ENCODE assay signal across 13 cellular contexts in genomic region chr6:46191961-46192360, GRCh38. TPM values are rescaled to one million over a fixed set of nuclear protein-coding genes. Genes with fewer than 3 reads are reported as not detected.
A peak's percentile ranks its signal among the peaks of the same experiment; 100 is the strongest.
DNase-seq lines count a peak whose midpoint lies in the region; TF ChIP-seq lines count a peak whose summit lies in the region.
"Had no signal": no experiment of that assay in that cellular context is flagged by ENCODE, and none has a peak within 500 bp of the region (broad histone marks: within the 10 kb centered on the region; RNA-seq: fewer than 3 reads in every experiment).

No MANE protein-coding gene starts in this region.

- intact Hi-C loops in posterior cingulate gyrus (cut with DNase I), result no loop called here

- no peak overlapping the region for H3K4me3 ChIP-seq in AG10803 (ENCODE audit: low read length)
- H3K4me3 ChIP-seq in MG63, result no peak overlapping the region
- H3K4me3 ChIP-seq in choroid plexus epithelial cell (ENCODE audit: low read depth, low read length), result no peak overlapping the region
- no peak overlapping the region for H3K4me3 ChIP-seq in neural progenitor cell
- H3K4me3 ChIP-seq: BLaER1, ovary had no signal

- no peaks in the 10 kb centered on the region for H3K4me1 ChIP-seq in neural progenitor cell
- H3K4me1 ChIP-seq: BLaER1 had no signal

- TF ChIP-seq CTCF in AG10803 (conservative IDR thresholded peaks at IDR 0.05; ENCODE audit: low read length), result no peak
- TF ChIP-seq CTCF in choroid plexus epithelial cell (conservative IDR thresholded peaks at IDR 0.05; ENCODE audit: low read depth, low read length), result no peak
- no peak for TF ChIP-seq CTCF in neural progenitor cell (IDR thresholded peaks at IDR 0.05)

- no peaks in the 10 kb centered on the region for H3K79me2 ChIP-seq in neural progenitor cell (ENCODE audit: low read depth)

- no peaks in the 10 kb centered on the region for H3F3A ChIP-seq in neural progenitor cell (ENCODE audit: low read depth)

- H3K4me3 Mint-ChIP-seq in neural progenitor cell, result no peak overlapping the region
- H3K4me3 Mint-ChIP-seq: endodermal cell had no signal

- no peak overlapping the region for H2AFZ ChIP-seq in neural progenitor cell (replicated peaks)

- H3K27ac ChIP-seq in neural progenitor cell, result no peak overlapping the region
- H3K27ac ChIP-seq: BLaER1, ovary had no signal

- H3K27me3 Mint-ChIP-seq in neural progenitor cell (ENCODE audit: insufficient read depth, low read depth), result no peaks in the 10 kb centered on the region

- H3K9me3 ChIP-seq in MG63 (no peaks in the 10 kb centered on the region), neural progenitor cell (ENCODE audit: low read depth) (no peaks in the 10 kb centered on the region)
- H3K9me3 ChIP-seq: BLaER1, ovary had no signal

- no peak overlapping the region for H3K27ac Mint-ChIP-seq in neural progenitor cell
- H3K27ac Mint-ChIP-seq: endodermal cell had no signal

- no peaks in the 10 kb centered on the region for H3K4me1 Mint-ChIP-seq in neural progenitor cell

- no peak overlapping the region for H3K4me2 ChIP-seq in neural progenitor cell
- H3K4me2 ChIP-seq: BLaER1 had no signal

- DNase-seq in AG10803 (ENCODE audit: low read depth), result peak; percentile 89
- peak; percentile 2 for DNase-seq in MG63
- peak; percentile 76 for DNase-seq in choroid plexus epithelial cell (ENCODE audit: low read depth)
- DNase-seq in myocyte (ENCODE audit: low read depth), result peak; percentile 87
- no peak for DNase-seq in neural progenitor cell (ENCODE audit: low spot score)
- DNase-seq in posterior cingulate gyrus, result no peak
- no peak for DNase-seq in NK-92 (lab: John Stamatoyannopoulos, UW; ENCODE audit: unreplicated experiment)
- no peak for DNase-seq in AML-193 (lab: John Stamatoyannopoulos, UW)
- DNase-seq: endodermal cell, KG1, NCI-H1930, ovary had no signal

- H3K27me3 ChIP-seq in MG63, result no peaks in the 10 kb centered on the region
- H3K27me3 ChIP-seq in neural progenitor cell, result no peaks in the 10 kb centered on the region
- H3K27me3 ChIP-seq: BLaER1, ovary had no signal

- H3K9ac ChIP-seq in neural progenitor cell, result no peak overlapping the region
- H3K9ac ChIP-seq: BLaER1 had no signal

- H4K20me1 ChIP-seq in neural progenitor cell (ENCODE audit: low read depth), result no peaks in the 10 kb centered on the region
- H4K20me1 ChIP-seq: BLaER1 had no signal

- no peaks in the 10 kb centered on the region for H3K9me3 Mint-ChIP-seq in neural progenitor cell
- H3K9me3 Mint-ChIP-seq: endodermal cell had no signal

- H3K36me3 Mint-ChIP-seq in neural progenitor cell, result no peaks in the 10 kb centered on the region

- H3K36me3 ChIP-seq in MG63, result no peaks in the 10 kb centered on the region
- no peaks in the 10 kb centered on the region for H3K36me3 ChIP-seq in neural progenitor cell
- H3K36me3 ChIP-seq: BLaER1, ovary had no signal

RNA-seq across cellular contexts. Expression of gene ENPP5, which starts 21.2 kb away (rescaled TPM):
- total RNA-seq in MG63 (2014; rRNA removed; shearing (Covaris generic); ENCODE audit: low replicate concordance), result 0.95 TPM in 1 of 2 replicates, not detected in the other
- total RNA-seq in myocyte (0.35 and 0.42 TPM in 2 replicates), neural progenitor cell (ENCODE audit: low replicate concordance) (9.1 and 23.7 TPM in 2 replicates)
- 2.6 TPM for polyA plus RNA-seq in myocyte (2012)

Comparison
In these comparisons a context has a peak if more than half of its experiments do, and no peak if none do; other contexts are left out.
1. DNase-seq: peak in AG10803 (single experiment), MG63 (single experiment), choroid plexus epithelial cell (single experiment) and myocyte (single experiment); none in neural progenitor cell (single experiment), posterior cingulate gyrus (0 of 10), NK-92 (single experiment) and AML-193 (0 of 2).